Comparison of ENCODE assay signal across 25 cellular contexts in genomic region chr11:64902102-64902900, GRCh38. TPM values are rescaled to one million over a fixed set of nuclear protein-coding genes. Genes with fewer than 3 reads are reported as not detected.
A peak's percentile ranks its signal among the peaks of the same experiment; 100 is the strongest.
DNase-seq lines count a peak whose midpoint lies in the region; ATAC-seq lines count a peak whose summit lies in the region.
"Had no signal": no experiment of that assay in that cellular context is flagged by ENCODE, and none has a peak within 500 bp of the region (broad histone marks: within the 10 kb centered on the region; RNA-seq: fewer than 3 reads in every experiment).

No MANE protein-coding gene starts in this region.

- H3K27me3 Mint-ChIP-seq in T-helper 17 cell, result no peaks in the 10 kb centered on the region
- no peaks in the 10 kb centered on the region for H3K27me3 Mint-ChIP-seq in effector memory CD8-positive, alpha-beta T cell
- no peaks in the 10 kb centered on the region for H3K27me3 Mint-ChIP-seq in stimulated activated naive B cell treated with anti-CD40 and anti-IgM and Interleukin-4, amounts not matched to agents 10 μg/mL and 1 μg/mL and 100 μg/mL, for 72 hours

- H3K4me1 Mint-ChIP-seq in T-helper 17 cell, result peaks cover 20% of the 10 kb centered on the region
- H3K4me1 Mint-ChIP-seq in effector memory CD8-positive, alpha-beta T cell (ENCODE audit: low read depth in 2 of 2), result peaks cover 9 to 12% of the 10 kb centered on the region in 2 donors
- H3K4me1 Mint-ChIP-seq in stimulated activated naive B cell treated with anti-CD40 and anti-IgM and Interleukin-4, amounts not matched to agents 10 μg/mL and 1 μg/mL and 100 μg/mL, for 72 hours, result peaks cover 0 to 8% of the 10 kb centered on the region in 2 donors
- H3K4me1 Mint-ChIP-seq: CD14-positive monocyte had no signal

- no peak for ATAC-seq in activated naive CD4-positive, alpha-beta T cell treated with anti-CD3 and anti-CD28 coated beads, Interleukin-2, amount 50 U/mL, for 72 hours
- no peak for ATAC-seq in T-helper 17 cell
- ATAC-seq in effector memory CD8-positive, alpha-beta T cell (replicated peaks), result no peak
- ATAC-seq in stimulated activated naive B cell treated with anti-CD40 and anti-IgM and Interleukin-4, amounts not matched to agents 10 μg/mL and 1 μg/mL and 100 μg/mL, for 72 hours (replicated peaks), result no peak
- ATAC-seq in HG03565 (IDR thresholded peaks at IDR 0.05; ENCODE audit: unreplicated experiment), result no peak
- ATAC-seq in HG03520 (IDR thresholded peaks at IDR 0.05; ENCODE audit: unreplicated experiment), result no peak
- ATAC-seq: Panc1 had no signal

- H3K36me3 Mint-ChIP-seq in activated naive CD4-positive, alpha-beta T cell treated with anti-CD3 and anti-CD28 coated beads, Interleukin-2, amount 50 U/mL, for 72 hours, result peaks cover 0 to 5% of the 10 kb centered on the region in 2 donors
- H3K36me3 Mint-ChIP-seq in T-helper 17 cell (ENCODE audit: low read depth), result peaks cover 6% of the 10 kb centered on the region
- H3K36me3 Mint-ChIP-seq in effector memory CD8-positive, alpha-beta T cell (ENCODE audit: insufficient read depth), result peaks cover 94% of the 10 kb centered on the region
- H3K36me3 Mint-ChIP-seq in stimulated activated naive B cell treated with anti-CD40 and anti-IgM and Interleukin-4, amounts not matched to agents 10 μg/mL and 1 μg/mL and 100 μg/mL, for 72 hours, result peaks cover 35 to 42% of the 10 kb centered on the region in 2 donors

- no peaks in the 10 kb centered on the region for H3K9me3 Mint-ChIP-seq in activated naive CD4-positive, alpha-beta T cell treated with anti-CD3 and anti-CD28 coated beads, Interleukin-2, amount 50 U/mL, for 72 hours
- no peaks in the 10 kb centered on the region for H3K9me3 Mint-ChIP-seq in effector memory CD8-positive, alpha-beta T cell
- H3K9me3 Mint-ChIP-seq in stimulated activated naive B cell treated with anti-CD40 and anti-IgM and Interleukin-4, amounts not matched to agents 10 μg/mL and 1 μg/mL and 100 μg/mL, for 72 hours, result no peaks in the 10 kb centered on the region

- H3K27ac Mint-ChIP-seq in activated naive CD4-positive, alpha-beta T cell treated with anti-CD3 and anti-CD28 coated beads, Interleukin-2, amount 50 U/mL, for 72 hours, result peak overlapping the region; percentile 41 to 95
- H3K27ac Mint-ChIP-seq in T-helper 17 cell, result peak overlapping the region; percentile 100
- peak overlapping the region; percentile 64 to 79 for H3K27ac Mint-ChIP-seq in effector memory CD8-positive, alpha-beta T cell
- peak overlapping the region; percentile 37 for H3K27ac Mint-ChIP-seq in stimulated activated naive B cell treated with anti-CD40 and anti-IgM and Interleukin-4, amounts not matched to agents 10 μg/mL and 1 μg/mL and 100 μg/mL, for 72 hours

- H3K9me3 ChIP-seq in T-helper 17 cell (ENCODE audit: control insufficient read depth, low read length, poor library complexity, severe bottlenecking), result no peaks in the 10 kb centered on the region
- H3K9me3 ChIP-seq: BE2C had no signal

- no peak overlapping the region for H3K4me3 Mint-ChIP-seq in T-helper 17 cell
- peak overlapping the region in 1 of 2 donors; percentile 19 for H3K4me3 Mint-ChIP-seq in effector memory CD8-positive, alpha-beta T cell
- H3K4me3 Mint-ChIP-seq in stimulated activated naive B cell treated with anti-CD40 and anti-IgM and Interleukin-4, amounts not matched to agents 10 μg/mL and 1 μg/mL and 100 μg/mL, for 72 hours, result no peak overlapping the region
- H3K4me3 Mint-ChIP-seq: CD14-positive monocyte had no signal

- DNase-seq in activated naive CD4-positive, alpha-beta T cell treated with anti-CD3 and anti-CD28 coated beads, Interleukin-2, amount 50 U/mL, for 72 hours (ENCODE audit: low spot score in 2 of 2), result no peak
- no peak for DNase-seq in activated naive CD4-positive, alpha-beta T cell treated with anti-CD3 and anti-CD28 coated beads, Interleukin-2, amount 50 U/mL, for 16 hours
- no peak for DNase-seq in T-helper 17 cell
- DNase-seq in effector memory CD8-positive, alpha-beta T cell, result no peak
- no peak for DNase-seq in stimulated activated naive B cell treated with anti-CD40 and anti-IgM and Interleukin-4, amounts not matched to agents 10 μg/mL and 1 μg/mL and 100 μg/mL, for 72 hours
- DNase-seq: 8988T, ACHN, BE2C, GOT3, HCEC 1CT, Karpas-422, NCI-H1092 treated with DMSO at 0.1 percent for 48 hours, NCI-H1436, NCI-H187, NCI-H2081 treated with DMSO at 0.1 percent for 48 hours, NCI-H2171, NCI-H226, NCI-H510A, NCI-H69, SHP77 had no signal

RNA-seq across cellular contexts. Expression of gene ATG2A, which starts 14.7 kb away (rescaled TPM):
- total RNA-seq in activated naive CD4-positive, alpha-beta T cell treated with anti-CD3 and anti-CD28 coated beads, Interleukin-2, amount 50 U/mL, for 72 hours, result 10 to 100 TPM; 21.2 to 26.8 TPM
- total RNA-seq in T-helper 17 cell, result 100 to 1,000 TPM; 161 to 226 TPM

RNA-seq across cellular contexts. Expression of gene PPP2R5B, which starts 22.2 kb away (rescaled TPM):
- 10 to 100 TPM in 1 of 2 donors, 1 to 10 TPM in 1; 2.8 to 29.9 TPM for total RNA-seq in activated naive CD4-positive, alpha-beta T cell treated with anti-CD3 and anti-CD28 coated beads, Interleukin-2, amount 50 U/mL, for 72 hours
- 10 to 100 TPM; 21.5 to 25.3 TPM for total RNA-seq in T-helper 17 cell

RNA-seq across cellular contexts. Expression of gene EHD1, which starts 23.9 kb away (rescaled TPM):
- 100 to 1,000 TPM in 1 of 2 donors, 10 to 100 TPM in 1; 93.1 to 123 TPM for total RNA-seq in activated naive CD4-positive, alpha-beta T cell treated with anti-CD3 and anti-CD28 coated beads, Interleukin-2, amount 50 U/mL, for 72 hours
- total RNA-seq in T-helper 17 cell, result 100 to 1,000 TPM; 184 to 212 TPM

RNA-seq across cellular contexts. Expression of gene GPHA2, which starts 33.4 kb away (rescaled TPM):
- not detected for total RNA-seq in activated naive CD4-positive, alpha-beta T cell treated with anti-CD3 and anti-CD28 coated beads, Interleukin-2, amount 50 U/mL, for 72 hours
- not detected for total RNA-seq in T-helper 17 cell
- total RNA-seq: Daoy had no signal

RNA-seq across cellular contexts. Expression of gene CDC42BPG, which starts 57.8 kb away (rescaled TPM):
- under 1 TPM; 0.61 to 0.76 TPM for total RNA-seq in activated naive CD4-positive, alpha-beta T cell treated with anti-CD3 and anti-CD28 coated beads, Interleukin-2, amount 50 U/mL, for 72 hours
- total RNA-seq in T-helper 17 cell, result 1 to 10 TPM; 4.0 to 7.7 TPM

Comparison
In these comparisons a context has a peak if more than half of its experiments do, and no peak if none do; other contexts are left out.
1. H3K27ac Mint-ChIP-seq: peak in every context shown above with its lines; median percentile 100 in T-helper 17 cell; 72 in effector memory CD8-positive, alpha-beta T cell; 68 in activated naive CD4-positive, alpha-beta T cell treated with anti-CD3 and anti-CD28 coated beads, Interleukin-2, amount 50 U/mL, for 72 hours; 37 in stimulated activated naive B cell treated with anti-CD40 and anti-IgM and Interleukin-4, amounts not matched to agents 10 μg/mL and 1 μg/mL and 100 μg/mL, for 72 hours.
2. RNA of gene ATG2A, which starts 14.7 kb away (total RNA-seq): 161 to 226 TPM in T-helper 17 cell; 21.2 to 26.8 TPM in activated naive CD4-positive, alpha-beta T cell treated with anti-CD3 and anti-CD28 coated beads, Interleukin-2, amount 50 U/mL, for 72 hours; every median in the first group is over 4 times any median in the second.